Comparison of ENCODE assay signal across 23 cellular contexts in genomic region chrX:66902081-66902480, GRCh38.
"Had no signal": no experiment of that assay in that cellular context is flagged by ENCODE, and none has a peak within 500 bp of the region (broad histone marks: within the 10 kb centered on the region; RNA-seq: fewer than 3 reads in every experiment).

No MANE protein-coding gene starts in this region.

- H3K27me3 ChIP-seq: left lung, ovary, right atrium auricular region, right lobe of liver, tibial nerve had no signal

- H3K4me3 ChIP-seq: left lung, lower lobe of right lung, ovary, right atrium auricular region, right lobe of liver, smooth muscle cell, tibial nerve, uterus had no signal

- H3K9me3 ChIP-seq: left lung, lower lobe of right lung, ovary, right atrium auricular region, right lobe of liver, tibial nerve, uterus had no signal

- H3K27ac ChIP-seq: left lung, lower lobe of right lung, ovary, right atrium auricular region, right lobe of liver, tibial nerve, uterus had no signal

- ATAC-seq: left colon; left lung; lower lobe of right lung; natural killer cell; right lobe of liver; stimulated activated memory B cell treated with anti-CD40 and anti-IgM and Interleukin-4, amounts not matched to agents 10 μg/mL and 1 μg/mL and 100 μg/mL, for 72 hours; stimulated activated naive CD8-positive, alpha-beta T cell treated with anti-CD3 and anti-CD28 coated beads, Interleukin-15, amount 100 ng/mL, for 72 hours had no signal

- H3K4me1 ChIP-seq: left lung, lower lobe of right lung, right atrium auricular region, tibial nerve, uterus had no signal

- H3K36me3 ChIP-seq: left lung, lower lobe of right lung, ovary, right atrium auricular region, right lobe of liver, tibial nerve, uterus had no signal

- DNase-seq: hippocampal formation; kidney glomerular epithelial cell; left colon; left lung; lower lobe of right lung; mammary epithelial cell; mesenchymal stem cell; naive B cell; natural killer cell; ovary; right lobe of liver; stimulated activated CD4-positive, alpha-beta T cell treated with anti-CD3 and anti-CD28 coated beads, Interleukin-1b, Interleukin-23, amount 100 ng/mL, for 48 hours; stimulated activated CD4-positive, alpha-beta T cell treated with anti-CD3 and anti-CD28 coated beads, Interleukin-2, amount 100 ng/mL, for 48 hours; stimulated activated CD4-positive, alpha-beta T cell treated with anti-CD3 and anti-CD28 coated beads, Interleukin-4, amount 100 ng/mL, for 4 hours; stimulated activated CD8-positive, alpha-beta memory T cell treated with anti-CD3 and anti-CD28 coated beads, Interleukin-4, amount 100 ng/mL, for 48 hours; stimulated activated naive CD4-positive, alpha-beta T cell treated with Interleukin-2 at 50 U/mL for 16 hours; stimulated activated naive CD8-positive, alpha-beta T cell treated with anti-CD3 and anti-CD28 coated beads, Interleukin-15, amount 100 ng/mL, for 72 hours; substantia nigra; uterus had no signal

- H3K4me2 ChIP-seq: smooth muscle cell had no signal
